ENCODE assay signal across 12 cellular contexts in the genomic region with DNA sequence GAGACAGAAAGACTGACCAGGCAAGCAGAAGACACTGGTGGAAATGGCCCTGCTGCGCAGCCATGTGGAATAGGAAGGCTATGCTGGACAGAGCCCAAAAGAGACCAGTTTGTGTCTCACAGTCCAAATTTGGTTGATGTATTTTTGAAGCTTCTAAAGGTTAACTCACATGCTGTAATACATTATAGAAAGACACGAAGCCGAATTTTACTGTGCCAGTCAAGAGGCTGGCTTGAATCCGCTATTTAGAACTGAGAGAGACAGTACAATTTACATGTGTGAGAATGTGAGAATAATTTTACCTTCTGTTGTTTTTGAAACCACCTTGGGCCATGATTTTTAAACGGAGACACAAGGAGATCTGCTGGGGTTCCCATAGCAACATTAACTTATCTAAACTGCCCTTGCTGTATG.
DNase-seq lines count a peak whose midpoint lies in the region; ATAC-seq and TF ChIP-seq lines count a peak whose summit lies in the region.
"Had no signal": no experiment of that assay in that cellular context is flagged by ENCODE, and none has a peak within 500 bp of the region (broad histone marks: within the 10 kb centered on the region; RNA-seq: fewer than 3 reads in every experiment).

No MANE protein-coding gene starts in this region.

- no peak for TF ChIP-seq CTCF in spleen (IDR thresholded peaks at IDR 0.05 in 8 of 11, conservative IDR thresholded peaks at IDR 0.05 in 3 of 11)
- no peak for TF ChIP-seq CTCF in brain microvascular endothelial cell (IDR thresholded peaks at IDR 0.05; ENCODE audit: low read depth, low read length, missing control alignments)
- TF ChIP-seq CTCF in transverse colon (IDR thresholded peaks at IDR 0.05), result no peak

- no peaks in the 10 kb centered on the region for H3K9me3 ChIP-seq in spleen
- no peaks in the 10 kb centered on the region for H3K9me3 ChIP-seq in transverse colon

- no peaks in the 10 kb centered on the region for H3K27me3 Mint-ChIP-seq in activated T-cell treated with anti-CD3 and anti-CD28 coated beads, Interleukin-2, amount 50 U/mL, for 72 hours (ENCODE audit: low read depth)

- peak overlapping the region; percentile 100 for H3K27ac Mint-ChIP-seq in activated T-cell treated with anti-CD3 and anti-CD28 coated beads, Interleukin-2, amount 50 U/mL, for 72 hours
- H3K27ac Mint-ChIP-seq: nephron had no signal

- no peaks in the 10 kb centered on the region for H3K9me3 Mint-ChIP-seq in activated T-cell treated with anti-CD3 and anti-CD28 coated beads, Interleukin-2, amount 50 U/mL, for 72 hours
- H3K9me3 Mint-ChIP-seq: nephron had no signal

- H3K36me3 Mint-ChIP-seq in activated T-cell treated with anti-CD3 and anti-CD28 coated beads, Interleukin-2, amount 50 U/mL, for 72 hours (ENCODE audit: insufficient read depth in 2 of 2), result peaks cover 3 to 25% of the 10 kb centered on the region in 2 donors

- peak overlapping the region; percentile 68 to 88 for H3K4me3 Mint-ChIP-seq in activated T-cell treated with anti-CD3 and anti-CD28 coated beads, Interleukin-2, amount 50 U/mL, for 72 hours
- H3K4me3 Mint-ChIP-seq: nephron had no signal

- TF ChIP-seq POLR2A in spleen (IDR thresholded peaks at IDR 0.05) (no peak), transverse colon (IDR thresholded peaks at IDR 0.05) (no peak)

- no peak for ATAC-seq in activated T-cell treated with anti-CD3 and anti-CD28 coated beads, Interleukin-2, amount 50 U/mL, for 72 hours (replicated peaks in 1 of 2)
- ATAC-seq in GM21786 (IDR thresholded peaks at IDR 0.05; ENCODE audit: unreplicated experiment) (peak; percentile 36), HG03571 (IDR thresholded peaks at IDR 0.05; ENCODE audit: unreplicated experiment) (peak; percentile 28)

- no peak for TF ChIP-seq EP300 in transverse colon (IDR thresholded peaks at IDR 0.05; ENCODE audit: low read depth)

- intact Hi-C loops in spleen (cut with DNase I; ENCODE audit: low total_unique reads), result no loop called here
- intact Hi-C loops in transverse colon (cut with DNase I; ENCODE audit: low total_unique reads), result no loop called here

- H3K27me3 ChIP-seq in spleen (replicated peaks in 1 of 7) (no peaks in the 10 kb centered on the region), brain microvascular endothelial cell (replicated peaks) (no peaks in the 10 kb centered on the region), transverse colon (no peaks in the 10 kb centered on the region)

- H3K4me1 ChIP-seq in spleen (peaks cover 0 to 79% (median 44%) of the 10 kb centered on the region in 6 donors), transverse colon (peaks cover 0 to 17% (median 7%) of the 10 kb centered on the region in 4 donors)

- DNase-seq in activated T-cell treated with anti-CD3 and anti-CD28 coated beads, Interleukin-2, amount 50 U/mL, for 72 hours, result no peak
- DNase-seq in activated T-cell treated with anti-CD3 and anti-CD28 coated beads for 4 hours (no peak), spleen (no peak), NCI-H1417 treated with DMSO at 0.1 percent for 48 hours (lab: John Stamatoyannopoulos, UW) (no peak), brain microvascular endothelial cell (no peak), transverse colon (no peak)
- DNase-seq: head of caudate nucleus, NCI-H226 had no signal

- H3K4me3 ChIP-seq in spleen (no peak overlapping the region), brain microvascular endothelial cell (ENCODE audit: low read depth, low read length) (no peak overlapping the region), transverse colon (no peak overlapping the region)

- no peaks in the 10 kb centered on the region for H3K36me3 ChIP-seq in spleen
- H3K36me3 ChIP-seq in brain microvascular endothelial cell (replicated peaks), result no peaks in the 10 kb centered on the region
- H3K36me3 ChIP-seq in transverse colon, result no peaks in the 10 kb centered on the region

- peak overlapping the region in 7 of 8 donors; percentile 34 to 89 (median 70) for H3K27ac ChIP-seq in spleen
- no peak overlapping the region for H3K27ac ChIP-seq in brain microvascular endothelial cell
- peak overlapping the region in 2 of 4 donors; percentile 43 to 64 for H3K27ac ChIP-seq in transverse colon
- H3K27ac ChIP-seq: VCaP had no signal

- WGBS in spleen, 5 donors, result 78 to 89% (median 85%) methylated on average over 5 of the region's 5 CpGs
- WGBS in transverse colon (ENCODE audit: low coverage in 1 of 2), 2 donors, result 75 to 81% methylated on average over 5 of the region's 5 CpGs

- H3K4me1 Mint-ChIP-seq in activated T-cell treated with anti-CD3 and anti-CD28 coated beads, Interleukin-2, amount 50 U/mL, for 72 hours (ENCODE audit: low read depth), result peaks cover 71% of the 10 kb centered on the region

- in situ Hi-C loops in brain microvascular endothelial cell (cut with HindIII; ENCODE audit: low pct_ligation_motif_present, low sequenced_read_pairs), result no loop called here
- in situ Hi-C loops in transverse colon (cut with MboI; ENCODE audit: low pct_ligation_motif_present in 1 of 4, low pct_unique_long_range_greater_than_20kb in 1 of 4, low sequenced_read_pairs in 3 of 4), result no loop called here

Comparison
In these comparisons a context has a peak if more than half of its experiments do, and no peak if none do; other contexts are left out.
1. ATAC-seq: peak in GM21786 (single experiment) and HG03571 (single experiment); none in activated T-cell treated with anti-CD3 and anti-CD28 coated beads, Interleukin-2, amount 50 U/mL, for 72 hours (0 of 2).